Comparison of ENCODE assay signal across 13 cellular contexts in genomic region chr12:2797721-2798418, GRCh38. TPM values are rescaled to one million over a fixed set of nuclear protein-coding genes. Genes with fewer than 3 reads are reported as not detected.
DNase-seq lines count a peak whose midpoint lies in the region; ATAC-seq and TF ChIP-seq lines count a peak whose summit lies in the region.
"Had no signal": no experiment of that assay in that cellular context is flagged by ENCODE, and none has a peak within 500 bp of the region (broad histone marks: within the 10 kb centered on the region; RNA-seq: fewer than 3 reads in every experiment).

No MANE protein-coding gene starts in this region.

- H3K9me2 ChIP-seq in Loucy (replicated peaks; ENCODE audit: low read depth, low read length): no peaks in the 10 kb centered on the region

- peaks cover 23% of the 10 kb centered on the region for H3K4me1 Mint-ChIP-seq in CD8-positive, alpha-beta T cell (ENCODE audit: low read depth)
- H3K4me1 Mint-ChIP-seq in chondrocyte (ENCODE audit: low read depth) (peaks cover 18% of the 10 kb centered on the region), naive B cell (peaks cover 21 to 27% (median 21%) of the 10 kb centered on the region in 3 donors)

- peak overlapping the region; percentile 82 for H3K4me2 ChIP-seq in Loucy (ENCODE audit: low read depth, low read length, poor library complexity, severe bottlenecking)

- no peak overlapping the region for H3K4me3 ChIP-seq in CD8-positive, alpha-beta T cell (ENCODE audit: low read depth, low read length)
- H3K4me3 ChIP-seq in Loucy (ENCODE audit: low read length, poor library complexity, severe bottlenecking): peak overlapping the region; percentile 21
- H3K4me3 ChIP-seq: esophagus muscularis mucosa, SJSA1 had no signal

- TF ChIP-seq CTCF in CD8-positive, alpha-beta T cell (IDR thresholded peaks at IDR 0.05): no peak
- TF ChIP-seq CTCF in Loucy (conservative IDR thresholded peaks at IDR 0.05; ENCODE audit: low read length) (peak; percentile 55), chondrocyte (IDR thresholded peaks at IDR 0.05) (peak; percentile 52)

- peak overlapping the region; percentile 69 for H3K9ac ChIP-seq in Loucy (ENCODE audit: low read depth, low read length, poor library complexity, severe bottlenecking)

- peaks cover 46% of the 10 kb centered on the region for H3K36me3 ChIP-seq in CD8-positive, alpha-beta T cell (ENCODE audit: insufficient read depth, low read length)
- H3K36me3 ChIP-seq in Loucy (ENCODE audit: insufficient read depth, low read length): peaks cover 54% of the 10 kb centered on the region; the same call in 1 of the 2 replicates

- H2AFZ ChIP-seq in Loucy (ENCODE audit: low read length): no peak overlapping the region

- no peaks in the 10 kb centered on the region for H3F3A ChIP-seq in Loucy (ENCODE audit: low read depth)

- no peaks in the 10 kb centered on the region for H3K27me3 Mint-ChIP-seq in CD8-positive, alpha-beta T cell (ENCODE audit: low read depth)
- no peaks in the 10 kb centered on the region for H3K27me3 Mint-ChIP-seq in chondrocyte (ENCODE audit: low read depth)
- no peaks in the 10 kb centered on the region for H3K27me3 Mint-ChIP-seq in naive B cell

- H3K27me3 ChIP-seq in CD8-positive, alpha-beta T cell (ENCODE audit: insufficient read depth, low read length): no peaks in the 10 kb centered on the region
- no peaks in the 10 kb centered on the region for H3K27me3 ChIP-seq in Loucy (ENCODE audit: insufficient read depth, low read length, poor library complexity, severe bottlenecking)
- H3K27me3 ChIP-seq: esophagus muscularis mucosa, SJSA1 had no signal

- POLR2A ChIA-PET in CD8-positive, alpha-beta T cell (lab: Charles Lee): interaction anchor here (0.6 to 2.1 kb wide), 3 partner anchors 14 to 106 kb away, joined by 3 to 6 read pairs (median 6); no protein-coding TSS in a partner anchor

- peaks cover 35% of the 10 kb centered on the region for H3K79me2 ChIP-seq in Loucy (ENCODE audit: insufficient read depth, low read length)

- H3K9me3 ChIP-seq in CD8-positive, alpha-beta T cell (ENCODE audit: low read length): no peaks in the 10 kb centered on the region
- no peaks in the 10 kb centered on the region for H3K9me3 ChIP-seq in Loucy (ENCODE audit: insufficient read depth, low read depth, low read length)
- H3K9me3 ChIP-seq: esophagus muscularis mucosa had no signal

- no peaks in the 10 kb centered on the region for H3K9me3 Mint-ChIP-seq in CD8-positive, alpha-beta T cell
- H3K9me3 Mint-ChIP-seq in chondrocyte (ENCODE audit: low read depth) (no peaks in the 10 kb centered on the region), naive B cell (no peaks in the 10 kb centered on the region)

- CTCF ChIA-PET in CD8-positive, alpha-beta T cell (lab: Charles Lee): interaction anchor here (0.8 to 2.7 kb wide), 4 partner anchors 12 to 115 kb away, joined by 3 to 11 read pairs (median 4); no protein-coding TSS in a partner anchor

- intact Hi-C loops in CD8-positive, alpha-beta T cell (cut with DNase I, micrococcal nuclease): loop anchor here (5.0 to 10.0 kb wide), 4 partner anchors 79 to 1206 kb away; partner anchors contain the start of genes FBXL14 (in 1 of the 2), FOXM1 (in 1 of the 2), RHNO1 (in 1 of the 2) and TSPAN9 (in 1 of the 2)

- peaks cover 67% of the 10 kb centered on the region for H3K36me3 Mint-ChIP-seq in CD8-positive, alpha-beta T cell
- H3K36me3 Mint-ChIP-seq in chondrocyte (ENCODE audit: low read depth) (peaks cover 31% of the 10 kb centered on the region), naive B cell (peaks cover 0 to 8% of the 10 kb centered on the region in 2 donors)

- H3K4me1 ChIP-seq in CD8-positive, alpha-beta T cell (ENCODE audit: insufficient read depth, low read length): peaks cover 12% of the 10 kb centered on the region
- peaks cover 26% of the 10 kb centered on the region for H3K4me1 ChIP-seq in Loucy (ENCODE audit: insufficient read depth, low read length, poor library complexity, severe bottlenecking)

- ATAC-seq in CD8-positive, alpha-beta T cell: no peak
- ATAC-seq in naive B cell (ENCODE audit: low read depth in 2 of 2): no peak
- no peak for ATAC-seq in esophagus mucosa
- no peak for ATAC-seq in HG02970 (IDR thresholded peaks at IDR 0.05; ENCODE audit: low FRiP score, unreplicated experiment)
- ATAC-seq in HG03025 (IDR thresholded peaks at IDR 0.05; ENCODE audit: low FRiP score, unreplicated experiment): no peak

- H3K27ac ChIP-seq in CD8-positive, alpha-beta T cell (ENCODE audit: low read depth, low read length): no peak overlapping the region
- H3K27ac ChIP-seq: esophagus muscularis mucosa, SJSA1 had no signal

- H3K4me3 Mint-ChIP-seq in CD8-positive, alpha-beta T cell: peak overlapping the region; percentile 63
- H3K4me3 Mint-ChIP-seq in chondrocyte (ENCODE audit: unreplicated experiment): no peak overlapping the region
- peak overlapping the region in 5 of 8 donors; percentile 40 to 98 (median 94) for H3K4me3 Mint-ChIP-seq in naive B cell

- peak overlapping the region; percentile 33 for H3K27ac Mint-ChIP-seq in CD8-positive, alpha-beta T cell
- no peak overlapping the region for H3K27ac Mint-ChIP-seq in chondrocyte (ENCODE audit: unreplicated experiment)
- H3K27ac Mint-ChIP-seq in naive B cell: peak overlapping the region in 2 of 6 donors; percentile 20 to 29

- H4K20me1 ChIP-seq in Loucy (ENCODE audit: insufficient read depth, low read length, poor library complexity, severe bottlenecking): peaks cover 26% of the 10 kb centered on the region

- no peak for DNase-seq in CD8-positive, alpha-beta T cell
- DNase-seq in chondrocyte (ENCODE audit: low spot score): no peak
- no peak for DNase-seq in naive B cell
- DNase-seq in activated CD8-positive, alpha-beta memory T cell treated with anti-CD3 and anti-CD28 coated beads for 24 hours: no peak
- DNase-seq: activated CD8-positive, alpha-beta memory T cell treated with anti-CD3 and anti-CD28 coated beads, Interleukin-2, amount 50 U/mL, for 4 hours; NCI-H1092 treated with DMSO at 0.1 percent for 48 hours; stimulated activated CD4-positive, alpha-beta T cell treated with anti-CD3 and anti-CD28 coated beads, Interleukin-4, amount 100 ng/mL, for 24 hours had no signal

RNA-seq across cellular contexts. Expression of gene FKBP4, which starts 3.1 kb away (rescaled TPM):
- 10 to 100 TPM; 31.1 to 34.5 TPM for total RNA-seq in CD8-positive, alpha-beta T cell
- total RNA-seq in chondrocyte (47.5 to 56.9 TPM (median 56.2 TPM) in 3 replicates), esophagus mucosa (83.4 TPM)
- 10 to 100 TPM; 29.4 to 40.7 (median 37.4) TPM for polyA plus RNA-seq in naive B cell (ENCODE audit: low read depth in 6 of 6)

RNA-seq across cellular contexts. Expression of gene ITFG2, which starts 14.6 kb away (rescaled TPM):
- 10 to 100 TPM; 72.8 to 73.5 TPM for total RNA-seq in CD8-positive, alpha-beta T cell
- 17.9 to 27.4 TPM (median 24.0 TPM) in 3 replicates for total RNA-seq in chondrocyte
- polyA plus RNA-seq in naive B cell (ENCODE audit: low read depth in 6 of 6): 100 to 1,000 TPM in 2 of 6 donors, 10 to 100 TPM in 4; 66.7 to 108 (median 74.7) TPM
- 17.8 TPM for total RNA-seq in esophagus mucosa

RNA-seq across cellular contexts. Expression of gene NRIP2, which starts 37.0 kb away (rescaled TPM):
- total RNA-seq in CD8-positive, alpha-beta T cell: not detected
- total RNA-seq in chondrocyte (0.25 to 0.92 TPM in 2 of 3 replicates, not detected in the other), esophagus mucosa (0.08 TPM)
- 1 to 10 TPM in 4 of 6 donors, under 1 TPM in 2; 0.47 to 1.9 (median 1.1) TPM for polyA plus RNA-seq in naive B cell (ENCODE audit: low read depth in 6 of 6)

RNA-seq across cellular contexts. Expression of gene TEX52, which starts 59.0 kb away (rescaled TPM):
- not detected for total RNA-seq in CD8-positive, alpha-beta T cell
- total RNA-seq in chondrocyte (not detected in 3 replicates), esophagus mucosa (not detected)
- polyA plus RNA-seq in naive B cell (ENCODE audit: low read depth in 6 of 6): not detected
- total RNA-seq: esophagus muscularis mucosa, SJSA1 had no signal
